13 cellular contexts compared by ENCODE assay signal in genomic region chr10:5580038-5580428, GRCh38. TPM values are rescaled to one million over a fixed set of nuclear protein-coding genes. Genes with fewer than 3 reads are reported as not detected.
A peak's percentile ranks its signal among the peaks of the same experiment; 100 is the strongest.
DNase-seq lines count a peak whose midpoint lies in the region; ATAC-seq and TF ChIP-seq lines count a peak whose summit lies in the region.
"Not testable (repeated sequence)": the region's sequence is repeated elsewhere in the genome, so short reads cannot be mapped to it uniquely, and the experiment has no call there.
"Had no signal": no experiment of that assay in that cellular context is flagged by ENCODE, and none has a peak within 500 bp of the region (broad histone marks: within the 10 kb centered on the region; RNA-seq: fewer than 3 reads in every experiment).

No MANE protein-coding gene starts in this region.

- H3K36me3 Mint-ChIP-seq in chondrocyte (ENCODE audit: low read depth), result not testable (repeated sequence)

- intact Hi-C loops in Right ventricle myocardium inferior (cut with DNase I); upper lobe of right lung (cut with DNase I): not testable (repeated sequence)

- H3K9ac ChIP-seq in MM.1S (ENCODE audit: low read length), result not testable (repeated sequence)

- H3K27me3 Mint-ChIP-seq in chondrocyte (ENCODE audit: low read depth), result not testable (repeated sequence)

- H3K4me2 ChIP-seq in MM.1S (ENCODE audit: low read depth, low read length), result not testable (repeated sequence)

- H3F3A ChIP-seq in MM.1S (ENCODE audit: insufficient read depth, low read length), result peaks cover 21% of the 10 kb centered on the region

- not testable (repeated sequence) for TF ChIP-seq CTCF in MM.1S (IDR thresholded peaks at IDR 0.05; ENCODE audit: low read length); chondrocyte (IDR thresholded peaks at IDR 0.05); upper lobe of right lung (IDR thresholded peaks at IDR 0.05)

- not testable (repeated sequence) for H3K27ac Mint-ChIP-seq in chondrocyte (ENCODE audit: unreplicated experiment)

- ATAC-seq in Right ventricle myocardium inferior, upper lobe of right lung: not testable (repeated sequence)

- H3K9me3 ChIP-seq in MM.1S (replicated peaks; ENCODE audit: insufficient read depth, low read length); upper lobe of right lung: not testable (repeated sequence)

- not testable (repeated sequence) for H3K4me1 Mint-ChIP-seq in chondrocyte (ENCODE audit: low read depth)

- not testable (repeated sequence) for H3K79me2 ChIP-seq in MM.1S (ENCODE audit: low read length)

- H3K9me3 Mint-ChIP-seq in chondrocyte (ENCODE audit: low read depth), result not testable (repeated sequence)

- H3K4me3 Mint-ChIP-seq in chondrocyte (ENCODE audit: unreplicated experiment), result not testable (repeated sequence)

- H4K20me1 ChIP-seq in MM.1S (ENCODE audit: insufficient read depth, low read length), result not testable (repeated sequence)

- not testable (repeated sequence) for H3K4me3 ChIP-seq in MM.1S (ENCODE audit: low read length); upper lobe of right lung

- H3K27me3 ChIP-seq in MM.1S (replicated peaks; ENCODE audit: insufficient read depth, low read length); upper lobe of right lung: not testable (repeated sequence)

- not testable (repeated sequence) for H3K36me3 ChIP-seq in MM.1S (replicated peaks; ENCODE audit: insufficient read depth, low read length); upper lobe of right lung

- peaks cover 41% of the 10 kb centered on the region for H3K4me1 ChIP-seq in MM.1S (ENCODE audit: low read length)
- H3K4me1 ChIP-seq in upper lobe of right lung, result not testable (repeated sequence)

- H2AFZ ChIP-seq in MM.1S (ENCODE audit: low read length), result not testable (repeated sequence)

- not testable (repeated sequence) for H3K27ac ChIP-seq in MM.1S (ENCODE audit: low read length); upper lobe of right lung

- H3K9me2 ChIP-seq in MM.1S (replicated peaks; ENCODE audit: insufficient read depth, low read length), result not testable (repeated sequence)

- DNase-seq in MM.1S (peak; percentile 24), RPMI8226 (peak; percentile 75), chondrocyte (ENCODE audit: low spot score) (peak; percentile 14), Right ventricle myocardium inferior (ENCODE audit: missing footprints) (peak; percentile 47), mesenteric fat pad (ENCODE audit: low spot score) (peak; percentile 37), upper lobe of right lung (peak; percentile 7)

RNA-seq across cellular contexts. Expression of gene CALML3, which starts 55.3 kb away (rescaled TPM):
- total RNA-seq in chondrocyte, result not detected in 3 replicates
- not detected for total RNA-seq in Right ventricle myocardium inferior
- not detected for total RNA-seq in mesenteric fat pad
- not detected for total RNA-seq in upper lobe of right lung
- total RNA-seq: A673; CD4-positive, alpha-beta memory T cell; CD4-positive, CD25-positive, alpha-beta regulatory T cell; CD8-positive, alpha-beta memory T cell; Daoy; G401; GM12878 had no signal

Comparison
In these comparisons a context has a peak if more than half of its experiments do, and no peak if none do; other contexts are left out.
1. DNase-seq: peak in every context shown above with its lines; median percentile 75 in RPMI8226; 47 in Right ventricle myocardium inferior; 37 in mesenteric fat pad; 24 in MM.1S; 14 in chondrocyte; 7 in upper lobe of right lung.